6 cellular contexts compared by ENCODE assay signal in genomic region chr11:57476223-57476882, GRCh38. TPM values are rescaled to one million over a fixed set of nuclear protein-coding genes. Genes with fewer than 3 reads are reported as not detected.
DNase-seq lines count a peak whose midpoint lies in the region; ATAC-seq, FAIRE-seq and TF ChIP-seq lines count a peak whose summit lies in the region.

No MANE protein-coding gene starts in this region.

- H3K9me3 Mint-ChIP-seq in naive thymus-derived CD8-positive, alpha-beta T cell = no peaks in the 10 kb centered on the region

- no peak for TF ChIP-seq RAD21 in K562 (CRISPR knock-in tag; conservative IDR thresholded peaks at IDR 0.05 in 1 of 2, IDR thresholded peaks at IDR 0.05 in 1 of 2)

- no peaks in the 10 kb centered on the region for H3K79me2 ChIP-seq in K562 (ENCODE audit: control insufficient read depth, insufficient read depth, low read length)

- H3K9me1 ChIP-seq in K562 (ENCODE audit: control insufficient read depth, insufficient read depth, low read length) = no peaks in the 10 kb centered on the region

- no peak overlapping the region for H3K4me3 ChIP-seq in K562

- H4K20me1 ChIP-seq in K562 (replicated peaks; ENCODE audit: control insufficient read depth, insufficient read depth, low read length) = peaks cover 8% of the 10 kb centered on the region; the same call in 1 of the 2 replicates

- ATAC-seq in HG03280 (IDR thresholded peaks at IDR 0.05; ENCODE audit: unreplicated experiment) (peak; percentile 31), K562 (no peak), GM18517 (IDR thresholded peaks at IDR 0.05; ENCODE audit: unreplicated experiment) (no peak)
- peak; percentile 50 to 69 for ATAC-seq in naive thymus-derived CD8-positive, alpha-beta T cell

- no peak overlapping the region for H3K27ac ChIP-seq in K562 (ENCODE audit: extremely low read depth, low read depth, low read length)

- H3K4me1 Mint-ChIP-seq in naive thymus-derived CD8-positive, alpha-beta T cell = peaks cover 21 to 51% (median 41%) of the 10 kb centered on the region in 4 donors

- no peaks in the 10 kb centered on the region for H3K36me3 Mint-ChIP-seq in naive thymus-derived CD8-positive, alpha-beta T cell

- 92% methylated on average over 32 of the region's 82 CpGs for WGBS in K562 (ENCODE audit: insufficient coverage, low coverage, missing lambda C conversion rate)

- H3K36me3 ChIP-seq in K562 (ENCODE audit: control insufficient read depth, insufficient read depth, low read length) = peaks cover 3% of the 10 kb centered on the region; the same call in 1 of the 3 replicates

- intact Hi-C loops in K562 (cut with micrococcal nuclease) = no loop called here

- H2AFZ ChIP-seq in K562 (ENCODE audit: low read depth, low read length) = no peak overlapping the region

- POLR2A ChIA-PET in K562 (lab: Yijun Ruan, JAX) = no interaction called here
- POLR2A ChIA-PET in naive thymus-derived CD8-positive, alpha-beta T cell (lab: Charles Lee) = interaction anchor here (0.6 to 1.5 kb wide), 5 partner anchors 19 to 141 kb away, joined by 3 to 8 read pairs (median 3); partner anchors contain the start of gene SSRP1

- no peak overlapping the region for H3K4me2 ChIP-seq in K562 (ENCODE audit: insufficient read depth, low read length)

- no peaks in the 10 kb centered on the region for H3K27me3 ChIP-seq in K562 (ENCODE audit: control insufficient read depth in 2 of 2, insufficient read depth in 2 of 2, low read length in 2 of 2)

- H3K4me3 Mint-ChIP-seq in naive thymus-derived CD8-positive, alpha-beta T cell = peak overlapping the region; percentile 74 to 88 (median 82)

- no peak for TF ChIP-seq CTCF in K562 (IDR thresholded peaks at IDR 0.05 in 2 of 3, conservative IDR thresholded peaks at IDR 0.05 in 1 of 3; ENCODE audit: insufficient read depth in 2 of 3, low read depth in 1 of 3, low read length in 3 of 3)

- in situ Hi-C loops in K562 (cut with MboI) = no loop called here

- peaks cover 29 to 33% of the 10 kb centered on the region in 2 experiments for H3K4me1 ChIP-seq in K562 (replicated peaks in 1 of 2; ENCODE audit: control insufficient read depth in 2 of 2, insufficient read depth in 2 of 2, low read length in 2 of 2)

- BruUV-seq in K562 (replicated peaks; lab: Mats Ljungman, UMichigan) = no TSS peak

- H3K27ac Mint-ChIP-seq in naive thymus-derived CD8-positive, alpha-beta T cell = peak overlapping the region in 6 of 10 donors; percentile 20 to 86 (median 60)

- no peak overlapping the region for H3K9ac ChIP-seq in K562 (ENCODE audit: insufficient read depth in 1 of 2, low read depth in 2 of 2, low read length in 2 of 2)

- peaks cover 0 to 3% (median 0%) of the 10 kb centered on the region in 5 donors for H3K27me3 Mint-ChIP-seq in naive thymus-derived CD8-positive, alpha-beta T cell

- CTCF ChIA-PET in K562 (lab: Yijun Ruan, JAX; ENCODE audit: low intra/inter-chr PET ratio) = no interaction called here

- TF ChIP-seq POLR2A in K562 (conservative IDR thresholded peaks at IDR 0.05) = no peak

- FAIRE-seq in GM18507 (lab: Jason Lieb, UNC) (peak; percentile 47), K562 (lab: Jason Lieb, UNC) (no peak)

- DNase-seq in GM18507 (ENCODE audit: extremely low spot score, insufficient read length, low read depth) (no peak), K562 (ENCODE audit: extremely low read depth in 1 of 4, low spot score in 3 of 4) (no peak), amniotic stem cell (lab: John Stamatoyannopoulos, UW) (no peak)
- DNase-seq in naive thymus-derived CD8-positive, alpha-beta T cell = peak in 7 of 10 donors; percentile 28 to 58 (median 35)

- H3K9me3 ChIP-seq in K562 (replicated peaks; ENCODE audit: control insufficient read depth, insufficient read depth, low read depth, low read length) = no peaks in the 10 kb centered on the region

- TF ChIP-seq EP300 in K562 (IDR thresholded peaks at IDR 0.05; ENCODE audit: low read length) = no peak

RNA-seq across cellular contexts. Expression of gene RTN4RL2, which starts 16.0 kb away (rescaled TPM):
- total RNA-seq in K562 (2011; cell fraction: chromatin; rRNA removed; ENCODE audit: low replicate concordance) = not detected in 2 replicates
- total RNA-seq in K562 (2011; cell fraction: nucleolus; rRNA removed) = 0.50 and 0.53 TPM in 2 replicates
- 0.46 and 1.2 TPM in 2 replicates for total RNA-seq in K562 (2011; cell fraction: nucleoplasm; rRNA removed)
- total RNA-seq in K562 (2014; rRNA removed) (0.29 TPM in 1 of 2 replicates, not detected in the other), K562 (2014; rRNA removed; fragmentation: Illumina TruSeq; extraction: Trizol) (not detected in 2 replicates), K562 (2015; rRNA removed; fragmentation: Illumina TruSeq; extraction: Trizol) (0.07 TPM in 1 of 2 replicates, not detected in the other), K562 (2021) (1.8 and 1.9 TPM in 2 replicates)
- polyA plus RNA-seq in K562 (2011; rRNA removed) (0.06 and 0.30 TPM in 2 replicates), K562 (2014; fragmentation: Illumina TruSeq; extraction: Trizol) (0.34 and 1.1 TPM in 2 replicates), K562 (2014; fragmentation: Nextera tagmentation; extraction: Ambion mirVana) (not detected), K562 (2014; rRNA removed) (0.69 and 0.82 TPM in 2 replicates)
- polyA plus RNA-seq in K562 (2011; cell fraction: cytosol; rRNA removed) = 0.07 and 0.21 TPM in 2 replicates
- polyA plus RNA-seq in K562 (2011; cell fraction: nucleus; rRNA removed) = 0.25 and 0.47 TPM in 2 replicates
- polyA plus RNA-seq in K562 (2012) = 1.5 and 5.3 TPM in 2 replicates
- polyA minus RNA-seq in K562 (2011; rRNA and poly(A)+ RNA removed) = not detected in 2 replicates
- polyA minus RNA-seq in K562 (2011; cell fraction: cytosol; rRNA and poly(A)+ RNA removed) = not detected in 2 replicates
- 0.54 TPM in 1 of 2 replicates, not detected in the other for polyA minus RNA-seq in K562 (2011; cell fraction: nucleus; rRNA and poly(A)+ RNA removed)
- total RNA-seq in naive thymus-derived CD8-positive, alpha-beta T cell = not detected
- under 1 TPM in 2 of 3 donors, not detected in 1; 0.09 to 0.21 TPM for polyA plus RNA-seq in naive thymus-derived CD8-positive, alpha-beta T cell

RNA-seq across cellular contexts. Expression of gene SLC43A1, which starts 39.1 kb away (rescaled TPM):
- 70.0 and 187 TPM in 2 replicates for total RNA-seq in K562 (2011; cell fraction: chromatin; rRNA removed; ENCODE audit: low replicate concordance)
- total RNA-seq in K562 (2011; cell fraction: nucleolus; rRNA removed) = 140 and 142 TPM in 2 replicates
- 97.5 and 106 TPM in 2 replicates for total RNA-seq in K562 (2011; cell fraction: nucleoplasm; rRNA removed)
- total RNA-seq in K562 (2014; rRNA removed) = 32.0 and 36.4 TPM in 2 replicates
- 14.8 and 17.3 TPM in 2 replicates for total RNA-seq in K562 (2014; rRNA removed; fragmentation: Illumina TruSeq; extraction: Trizol)
- 16.1 and 17.8 TPM in 2 replicates for total RNA-seq in K562 (2015; rRNA removed; fragmentation: Illumina TruSeq; extraction: Trizol)
- total RNA-seq in K562 (2021) = 41.8 and 42.9 TPM in 2 replicates
- 24.6 and 30.6 TPM in 2 replicates for polyA plus RNA-seq in K562 (2011; rRNA removed)
- 32.9 and 51.5 TPM in 2 replicates for polyA plus RNA-seq in K562 (2011; cell fraction: cytosol; rRNA removed)
- polyA plus RNA-seq in K562 (2011; cell fraction: nucleus; rRNA removed) = 72.6 and 94.2 TPM in 2 replicates
- polyA plus RNA-seq in K562 (2012) = 24.9 and 86.3 TPM in 2 replicates
- 33.4 and 37.3 TPM in 2 replicates for polyA plus RNA-seq in K562 (2014; fragmentation: Illumina TruSeq; extraction: Trizol)
- polyA plus RNA-seq in K562 (2014; fragmentation: Nextera tagmentation; extraction: Ambion mirVana) = 1 to 10 TPM; 2.6 to 3.8 TPM
- polyA plus RNA-seq in K562 (2014; rRNA removed) = 29.9 and 30.6 TPM in 2 replicates
- 23.7 and 32.9 TPM in 2 replicates for polyA minus RNA-seq in K562 (2011; rRNA and poly(A)+ RNA removed)
- polyA minus RNA-seq in K562 (2011; cell fraction: cytosol; rRNA and poly(A)+ RNA removed) = 24.3 and 29.1 TPM in 2 replicates
- 38.5 and 48.2 TPM in 2 replicates for polyA minus RNA-seq in K562 (2011; cell fraction: nucleus; rRNA and poly(A)+ RNA removed)
- 10 to 100 TPM; 27.2 to 27.8 TPM for total RNA-seq in naive thymus-derived CD8-positive, alpha-beta T cell
- polyA plus RNA-seq in naive thymus-derived CD8-positive, alpha-beta T cell = 10 to 100 TPM; 15.3 to 23.2 (median 21.4) TPM

RNA-seq across cellular contexts. Expression of gene SLC43A3, which starts 49.4 kb away (rescaled TPM):
- 241 and 427 TPM in 2 replicates for total RNA-seq in K562 (2011; cell fraction: chromatin; rRNA removed; ENCODE audit: low replicate concordance)
- 393 and 402 TPM in 2 replicates for total RNA-seq in K562 (2011; cell fraction: nucleolus; rRNA removed)
- total RNA-seq in K562 (2011; cell fraction: nucleoplasm; rRNA removed) = 340 and 369 TPM in 2 replicates
- total RNA-seq in K562 (2014; rRNA removed) = 98.9 and 141 TPM in 2 replicates
- 120 and 132 TPM in 2 replicates for total RNA-seq in K562 (2014; rRNA removed; fragmentation: Illumina TruSeq; extraction: Trizol)
- 135 and 143 TPM in 2 replicates for total RNA-seq in K562 (2015; rRNA removed; fragmentation: Illumina TruSeq; extraction: Trizol)
- total RNA-seq in K562 (2021) = 254 and 257 TPM in 2 replicates
- polyA plus RNA-seq in K562 (2011; rRNA removed) = 141 and 235 TPM in 2 replicates
- 358 and 452 TPM in 2 replicates for polyA plus RNA-seq in K562 (2011; cell fraction: cytosol; rRNA removed)
- 327 and 364 TPM in 2 replicates for polyA plus RNA-seq in K562 (2011; cell fraction: nucleus; rRNA removed)
- 192 and 193 TPM in 2 replicates for polyA plus RNA-seq in K562 (2012)
- 244 and 281 TPM in 2 replicates for polyA plus RNA-seq in K562 (2014; fragmentation: Illumina TruSeq; extraction: Trizol)
- polyA plus RNA-seq in K562 (2014; fragmentation: Nextera tagmentation; extraction: Ambion mirVana) = 100 to 1,000 TPM in 1 of 2 experiments, 10 to 100 TPM in 1; 63.7 to 216 TPM
- 139 and 160 TPM in 2 replicates for polyA plus RNA-seq in K562 (2014; rRNA removed)
- polyA minus RNA-seq in K562 (2011; rRNA and poly(A)+ RNA removed) = 162 and 237 TPM in 2 replicates
- 86.6 and 143 TPM in 2 replicates for polyA minus RNA-seq in K562 (2011; cell fraction: cytosol; rRNA and poly(A)+ RNA removed)
- polyA minus RNA-seq in K562 (2011; cell fraction: nucleus; rRNA and poly(A)+ RNA removed) = 116 and 125 TPM in 2 replicates
- total RNA-seq in naive thymus-derived CD8-positive, alpha-beta T cell = 10 to 100 TPM; 14.5 to 17.4 TPM
- 10 to 100 TPM; 11.4 to 13.7 (median 11.5) TPM for polyA plus RNA-seq in naive thymus-derived CD8-positive, alpha-beta T cell

RNA-seq across cellular contexts. Expression of gene TIMM10, which starts 54.2 kb away (rescaled TPM):
- 16.6 and 31.9 TPM in 2 replicates for total RNA-seq in K562 (2011; cell fraction: chromatin; rRNA removed; ENCODE audit: low replicate concordance)
- 45.1 and 48.4 TPM in 2 replicates for total RNA-seq in K562 (2011; cell fraction: nucleolus; rRNA removed)
- total RNA-seq in K562 (2011; cell fraction: nucleoplasm; rRNA removed) = 37.1 and 40.2 TPM in 2 replicates
- total RNA-seq in K562 (2014; rRNA removed) (172 and 189 TPM in 2 replicates), K562 (2014; rRNA removed; fragmentation: Illumina TruSeq; extraction: Trizol) (86.1 and 109 TPM in 2 replicates), K562 (2015; rRNA removed; fragmentation: Illumina TruSeq; extraction: Trizol) (119 and 130 TPM in 2 replicates), K562 (2021) (159 and 166 TPM in 2 replicates)
- polyA plus RNA-seq in K562 (2011; rRNA removed) (133 and 155 TPM in 2 replicates), K562 (2014; fragmentation: Illumina TruSeq; extraction: Trizol) (158 and 183 TPM in 2 replicates), K562 (2014; fragmentation: Nextera tagmentation; extraction: Ambion mirVana) (100 to 1,000 TPM; 493 to 553 TPM), K562 (2014; rRNA removed) (199 and 222 TPM in 2 replicates)
- polyA plus RNA-seq in K562 (2011; cell fraction: cytosol; rRNA removed) = 183 and 188 TPM in 2 replicates
- 68.3 and 76.8 TPM in 2 replicates for polyA plus RNA-seq in K562 (2011; cell fraction: nucleus; rRNA removed)
- 64.2 and 162 TPM in 2 replicates for polyA plus RNA-seq in K562 (2012)
- 67.5 and 72.6 TPM in 2 replicates for polyA minus RNA-seq in K562 (2011; rRNA and poly(A)+ RNA removed)
- 17.3 and 37.4 TPM in 2 replicates for polyA minus RNA-seq in K562 (2011; cell fraction: cytosol; rRNA and poly(A)+ RNA removed)
- 13.5 and 21.9 TPM in 2 replicates for polyA minus RNA-seq in K562 (2011; cell fraction: nucleus; rRNA and poly(A)+ RNA removed)
- total RNA-seq in naive thymus-derived CD8-positive, alpha-beta T cell = 10 to 100 TPM; 26.6 to 30.2 TPM
- 10 to 100 TPM; 66.1 to 86.5 (median 70.5) TPM for polyA plus RNA-seq in naive thymus-derived CD8-positive, alpha-beta T cell

Comparison
In these comparisons a context has a peak if more than half of its experiments do, and no peak if none do; other contexts are left out.
1. DNase-seq: peak in naive thymus-derived CD8-positive, alpha-beta T cell (7 of 10); none in GM18507 (single experiment), K562 (0 of 4) and amniotic stem cell (single experiment).
2. ATAC-seq: peak in HG03280 (single experiment) and naive thymus-derived CD8-positive, alpha-beta T cell (2 of 2); none in K562 (single experiment) and GM18517 (single experiment).
3. RNA of gene SLC43A3, which starts 49.4 kb away (total RNA-seq): 98.9 to 427 TPM in K562; 14.5 to 17.4 TPM in naive thymus-derived CD8-positive, alpha-beta T cell; every median in the first group is over 4 times any median in the second.